ENCODE assay signal across 23 cellular contexts in genomic region chr19:5351731-5352228, GRCh38. TPM values are rescaled to one million over a fixed set of nuclear protein-coding genes. Genes with fewer than 3 reads are reported as not detected.
"Had no signal": no experiment of that assay in that cellular context is flagged by ENCODE, and none has a peak within 500 bp of the region (broad histone marks: within the 10 kb centered on the region; RNA-seq: fewer than 3 reads in every experiment).

No MANE protein-coding gene starts in this region.

- H3K36me3 ChIP-seq: cardiac muscle cell, left lung, pancreas, upper lobe of left lung had no signal

- H3K9me3 Mint-ChIP-seq: activated naive CD8-positive, alpha-beta T cell treated with anti-CD3 and anti-CD28 coated beads, Interleukin-2, amount 10 ng/mL, durations not matched to agents 7 days and 5 days; activated T-cell treated with anti-CD3 and anti-CD28 coated beads, Interleukin-2, amount 50 U/mL, for 24 hours had no signal

- H3K4me3 Mint-ChIP-seq: activated CD4-positive, alpha-beta T cell treated with anti-CD3 and anti-CD28 coated beads for 36 hours; activated naive CD8-positive, alpha-beta T cell treated with anti-CD3 and anti-CD28 coated beads, Interleukin-2, amount 10 ng/mL, durations not matched to agents 7 days and 5 days; activated T-cell treated with anti-CD3 and anti-CD28 coated beads, Interleukin-2, amount 50 U/mL, for 24 hours; activated T-helper 17 cell treated with anti-CD3 and anti-CD28 coated beads, Interleukin-2, amount 50 U/mL, for 72 hours; mesothelial cell of epicardium; naive thymus-derived CD8-positive, alpha-beta T cell had no signal

- H3K27ac ChIP-seq: body of pancreas, cardiac muscle cell, left lung, pancreas, upper lobe of left lung had no signal

- H3K36me3 Mint-ChIP-seq: activated naive CD8-positive, alpha-beta T cell treated with anti-CD3 and anti-CD28 coated beads, Interleukin-2, amount 10 ng/mL, durations not matched to agents 7 days and 5 days; mesothelial cell of epicardium had no signal

- H3K9me3 ChIP-seq: body of pancreas, left lung, pancreas, upper lobe of left lung had no signal

- H3K27me3 ChIP-seq: body of pancreas, pancreas had no signal

- H3K4me1 Mint-ChIP-seq: activated CD4-positive, alpha-beta T cell treated with anti-CD3 and anti-CD28 coated beads for 36 hours; activated naive CD8-positive, alpha-beta T cell treated with anti-CD3 and anti-CD28 coated beads, Interleukin-2, amount 10 ng/mL, durations not matched to agents 7 days and 5 days; activated T-helper 17 cell treated with anti-CD3 and anti-CD28 coated beads, Interleukin-2, amount 50 U/mL, for 72 hours; naive thymus-derived CD8-positive, alpha-beta T cell had no signal

- ATAC-seq: activated CD4-positive, alpha-beta T cell treated with anti-CD3 and anti-CD28 coated beads for 36 hours; activated T-helper 17 cell treated with anti-CD3 and anti-CD28 coated beads, Interleukin-2, amount 50 U/mL, for 72 hours; body of pancreas; left lung; naive thymus-derived CD8-positive, alpha-beta T cell; pancreas; right cardiac atrium had no signal

- DNase-seq: activated CD4-positive, alpha-beta T cell treated with anti-CD3 and anti-CD28 coated beads for 36 hours; activated CD4-positive, alpha-beta T cell treated with anti-CD3 and anti-CD28 coated beads, Interleukin-2, amount 50 U/mL, for 4 hours; activated CD8-positive, alpha-beta memory T cell treated with anti-CD3 and anti-CD28 coated beads for 24 hours; activated CD8-positive, alpha-beta memory T cell treated with anti-CD3 and anti-CD28 coated beads, Interleukin-2, amount 50 U/mL, for 4 hours; activated naive CD4-positive, alpha-beta T cell; activated naive CD8-positive, alpha-beta T cell treated with anti-CD3 and anti-CD28 coated beads, Interleukin-2, amount 10 ng/mL, durations not matched to agents 7 days and 5 days; activated T-cell treated with anti-CD3 and anti-CD28 coated beads, Interleukin-2, amount 50 U/mL, for 24 hours; amniotic stem cell; body of pancreas; cortex of kidney; kidney glomerular epithelial cell; left lung; naive thymus-derived CD8-positive, alpha-beta T cell; pancreas; right cardiac atrium; stimulated activated CD4-positive, alpha-beta T cell treated with anti-CD3 and anti-CD28 coated beads, Interleukin-4, amount 100 ng/mL, for 24 hours; stimulated activated naive CD4-positive, alpha-beta T cell treated with Interleukin-2 at 50 U/mL for 16 hours; T-helper 9 cell; upper lobe of left lung had no signal

- H3K4me1 ChIP-seq: body of pancreas, left lung, pancreas, upper lobe of left lung had no signal

- H3K4me3 ChIP-seq: body of pancreas, cardiac muscle cell, left lung, pancreas, upper lobe of left lung had no signal

- H3K27ac Mint-ChIP-seq: activated CD4-positive, alpha-beta T cell treated with anti-CD3 and anti-CD28 coated beads for 36 hours; activated naive CD8-positive, alpha-beta T cell treated with anti-CD3 and anti-CD28 coated beads, Interleukin-2, amount 10 ng/mL, durations not matched to agents 7 days and 5 days; activated T-helper 17 cell treated with anti-CD3 and anti-CD28 coated beads, Interleukin-2, amount 50 U/mL, for 72 hours; naive thymus-derived CD8-positive, alpha-beta T cell had no signal

RNA-seq across cellular contexts. Expression of gene PTPRS, which starts 11.2 kb away (rescaled TPM):
- total RNA-seq: T-helper 1 cell treated with Interleukin-12 subunit alpha and Interleukin-12 subunit beta and Interleukin-4 antibody, amounts not matched to agents 30 ng/mL and 1 ng/mL, for 36 hours had no signal
